In the genomic region with DNA sequence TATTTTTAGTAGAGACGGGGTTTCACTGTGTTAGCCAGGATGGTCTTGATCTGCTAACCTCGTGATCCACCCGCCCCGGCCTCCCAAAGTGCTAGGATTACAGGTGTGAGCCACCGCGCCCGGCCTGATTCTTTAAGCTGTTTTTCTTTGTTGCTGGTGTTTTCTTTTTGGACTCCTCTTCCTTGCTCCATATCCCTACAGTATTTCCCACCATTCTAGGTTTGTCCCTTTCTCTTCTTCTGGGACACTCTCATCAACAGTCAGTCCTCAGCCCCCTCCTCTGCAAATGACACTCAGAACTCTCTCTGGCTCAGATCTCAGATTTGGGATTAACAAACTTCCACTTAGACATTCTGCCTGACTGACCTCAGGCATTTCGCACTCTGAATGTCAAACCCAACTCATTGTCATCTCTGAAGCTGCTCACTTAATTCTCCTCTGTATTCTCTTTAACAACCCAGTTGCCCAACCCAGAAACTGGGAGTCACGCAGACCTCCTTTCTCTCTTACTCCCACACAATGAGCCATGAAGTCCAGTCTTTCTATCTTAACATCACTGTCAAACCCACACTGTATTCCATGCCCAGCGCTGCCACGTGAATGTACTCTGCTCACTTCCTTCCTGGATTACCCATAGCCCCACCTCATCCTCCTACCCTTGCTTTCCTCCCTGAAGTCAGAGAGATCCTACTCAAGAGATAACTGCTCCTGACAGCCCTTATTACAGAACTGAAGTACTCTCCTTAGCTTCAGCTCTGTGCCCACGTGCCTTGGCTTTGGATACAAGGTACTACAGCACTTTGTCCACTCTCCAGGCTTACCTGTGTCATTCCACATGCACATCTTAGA, we compare ENCODE assay signal across 1 cellular context.
TF ChIP-seq lines count a peak whose summit lies in the region.

No MANE protein-coding gene starts in this region.

TF ChIP-seq in K562, 482 proteins besides CTCF, POLR2A, EP300 and RAD21 (continued from another document and continues in another):
- TF ChIP-seq, protein P1, sequence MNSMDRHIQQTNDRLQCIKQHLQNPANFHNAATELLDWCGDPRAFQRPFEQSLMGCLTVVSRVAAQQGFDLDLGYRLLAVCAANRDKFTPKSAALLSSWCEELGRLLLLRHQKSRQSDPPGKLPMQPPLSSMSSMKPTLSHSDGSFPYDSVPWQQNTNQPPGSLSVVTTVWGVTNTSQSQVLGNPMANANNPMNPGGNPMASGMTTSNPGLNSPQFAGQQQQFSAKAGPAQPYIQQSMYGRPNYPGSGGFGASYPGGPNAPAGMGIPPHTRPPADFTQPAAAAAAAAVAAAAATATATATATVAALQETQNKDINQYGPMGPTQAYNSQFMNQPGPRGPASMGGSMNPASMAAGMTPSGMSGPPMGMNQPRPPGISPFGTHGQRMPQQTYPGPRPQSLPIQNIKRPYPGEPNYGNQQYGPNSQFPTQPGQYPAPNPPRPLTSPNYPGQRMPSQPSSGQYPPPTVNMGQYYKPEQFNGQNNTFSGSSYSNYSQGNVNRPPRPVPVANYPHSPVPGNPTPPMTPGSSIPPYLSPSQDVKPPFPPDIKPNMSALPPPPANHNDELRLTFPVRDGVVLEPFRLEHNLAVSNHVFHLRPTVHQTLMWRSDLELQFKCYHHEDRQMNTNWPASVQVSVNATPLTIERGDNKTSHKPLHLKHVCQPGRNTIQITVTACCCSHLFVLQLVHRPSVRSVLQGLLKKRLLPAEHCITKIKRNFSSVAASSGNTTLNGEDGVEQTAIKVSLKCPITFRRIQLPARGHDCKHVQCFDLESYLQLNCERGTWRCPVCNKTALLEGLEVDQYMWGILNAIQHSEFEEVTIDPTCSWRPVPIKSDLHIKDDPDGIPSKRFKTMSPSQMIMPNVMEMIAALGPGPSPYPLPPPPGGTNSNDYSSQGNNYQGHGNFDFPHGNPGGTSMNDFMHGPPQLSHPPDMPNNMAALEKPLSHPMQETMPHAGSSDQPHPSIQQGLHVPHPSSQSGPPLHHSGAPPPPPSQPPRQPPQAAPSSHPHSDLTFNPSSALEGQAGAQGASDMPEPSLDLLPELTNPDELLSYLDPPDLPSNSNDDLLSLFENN (IDR thresholded peaks at IDR 0.05; ENCODE audit: low read depth in 2 of 2, low read length in 2 of 2) = no peak
- TF ChIP-seq SUPT5H (IDR thresholded peaks at IDR 0.05) (peak; percentile 63; the same call in 1 of the 2 replicates), ZNF785 (CRISPR knock-in tag; IDR thresholded peaks at IDR 0.05) (no peak), ZNF311 (CRISPR knock-in tag; IDR thresholded peaks at IDR 0.05) (no peak), HMGN3 (IDR thresholded peaks at IDR 0.05; ENCODE audit: borderline replicate concordance, extremely low read depth, insufficient read length, low read depth, low read length) (no peak), SAP30 (IDR thresholded peaks at IDR 0.05; ENCODE audit: borderline replicate concordance, insufficient read depth, low read depth, low read length, poor library complexity, severe bottlenecking) (no peak), PHB2 (IDR thresholded peaks at IDR 0.05; ENCODE audit: low read depth) (no peak), MAZ (CRISPR knock-in tag; conservative IDR thresholded peaks at IDR 0.05 in 1 of 2, IDR thresholded peaks at IDR 0.05 in 1 of 2) (peak in 1 of 2 experiments; percentile 74; a peak in 2 of 4 replicates), ZNF408 (CRISPR knock-in tag; IDR thresholded peaks at IDR 0.05; ENCODE audit: low read depth) (no peak), NFIX (CRISPR knock-in tag; IDR thresholded peaks at IDR 0.05; ENCODE audit: low read depth) (no peak), ZNF76 (CRISPR knock-in tag; IDR thresholded peaks at IDR 0.05; ENCODE audit: borderline replicate concordance) (peak; percentile 90), ZNF224 (CRISPR knock-in tag; IDR thresholded peaks at IDR 0.05) (no peak), ZNF124 (CRISPR knock-in tag; IDR thresholded peaks at IDR 0.05) (no peak), CXXC5 (CRISPR knock-in tag; IDR thresholded peaks at IDR 0.05) (peak; percentile 77), PURB (CRISPR knock-in tag; IDR thresholded peaks at IDR 0.05; ENCODE audit: low read depth) (no peak), NFATC3 (IDR thresholded peaks at IDR 0.05) (no peak), POLR2AphosphoS2 (IDR thresholded peaks at IDR 0.05; ENCODE audit: low read length) (no peak), ARHGAP35 (IDR thresholded peaks at IDR 0.05; ENCODE audit: partially characterized antibody) (no peak), TAF7 (tag; IDR thresholded peaks at IDR 0.05) (no peak), POU5F1 (IDR thresholded peaks at IDR 0.05; ENCODE audit: borderline replicate concordance, low read depth, low read length, partially characterized antibody) (no peak), TCF7 (IDR thresholded peaks at IDR 0.05; ENCODE audit: borderline replicate concordance) (no peak), CREBBP (IDR thresholded peaks at IDR 0.05; ENCODE audit: low read depth, low read length) (peak; percentile 40), ZNF3 (CRISPR knock-in tag; IDR thresholded peaks at IDR 0.05) (no peak), ZNF134 (CRISPR knock-in tag; conservative IDR thresholded peaks at IDR 0.05) (peak; percentile 36; the same call in 1 of the 2 replicates), SAFB (IDR thresholded peaks at IDR 0.05; ENCODE audit: borderline replicate concordance, low read depth, low read length) (no peak), ZNF551 (CRISPR knock-in tag; IDR thresholded peaks at IDR 0.05) (no peak), NR2C1 (IDR thresholded peaks at IDR 0.05) (no peak), NR2C1 (tag; IDR thresholded peaks at IDR 0.05) (peak; percentile 34; the same call in 1 of the 2 replicates), KDM5B (IDR thresholded peaks at IDR 0.05; ENCODE audit: insufficient replicate concordance, low read depth, low read length) (peak; percentile 50), RCOR1 (IDR thresholded peaks at IDR 0.05; ENCODE audit: borderline replicate concordance in 1 of 2, low read depth in 2 of 2, low read length in 2 of 2) (no peak), GATA2 (CRISPR knock-in tag; IDR thresholded peaks at IDR 0.05) (no peak; the same call in 1 of the 2 replicates), SRSF9 (IDR thresholded peaks at IDR 0.05; ENCODE audit: borderline replicate concordance, low read depth, low read length) (no peak), TEAD4 (IDR thresholded peaks at IDR 0.05; ENCODE audit: low read length) (no peak), TEAD4 (CRISPR knock-in tag; IDR thresholded peaks at IDR 0.05; ENCODE audit: borderline replicate concordance) (no peak), CREM (IDR thresholded peaks at IDR 0.05; ENCODE audit: low read depth) (peak; percentile 47; the same call in 1 of the 2 replicates), TBL1XR1 (IDR thresholded peaks at IDR 0.05; ENCODE audit: low read length in 2 of 2) (0 out of 4 replicates have a peak, but pooled peaks of 1 of the 2 experiments have one; percentile 14), U2AF1 (optimal IDR thresholded peaks at IDR 0.05; ENCODE audit: low read depth, low read length) (no peak)
- TF ChIP-seq, protein P2, sequence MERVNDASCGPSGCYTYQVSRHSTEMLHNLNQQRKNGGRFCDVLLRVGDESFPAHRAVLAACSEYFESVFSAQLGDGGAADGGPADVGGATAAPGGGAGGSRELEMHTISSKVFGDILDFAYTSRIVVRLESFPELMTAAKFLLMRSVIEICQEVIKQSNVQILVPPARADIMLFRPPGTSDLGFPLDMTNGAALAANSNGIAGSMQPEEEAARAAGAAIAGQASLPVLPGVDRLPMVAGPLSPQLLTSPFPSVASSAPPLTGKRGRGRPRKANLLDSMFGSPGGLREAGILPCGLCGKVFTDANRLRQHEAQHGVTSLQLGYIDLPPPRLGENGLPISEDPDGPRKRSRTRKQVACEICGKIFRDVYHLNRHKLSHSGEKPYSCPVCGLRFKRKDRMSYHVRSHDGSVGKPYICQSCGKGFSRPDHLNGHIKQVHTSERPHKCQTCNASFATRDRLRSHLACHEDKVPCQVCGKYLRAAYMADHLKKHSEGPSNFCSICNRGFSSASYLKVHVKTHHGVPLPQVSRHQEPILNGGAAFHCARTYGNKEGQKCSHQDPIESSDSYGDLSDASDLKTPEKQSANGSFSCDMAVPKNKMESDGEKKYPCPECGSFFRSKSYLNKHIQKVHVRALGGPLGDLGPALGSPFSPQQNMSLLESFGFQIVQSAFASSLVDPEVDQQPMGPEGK (CRISPR knock-in tag; IDR thresholded peaks at IDR 0.05; ENCODE audit: borderline replicate concordance) = 0 out of 2 replicates have a peak, but pooled peaks have one; percentile 7
- TF ChIP-seq, protein P3, sequence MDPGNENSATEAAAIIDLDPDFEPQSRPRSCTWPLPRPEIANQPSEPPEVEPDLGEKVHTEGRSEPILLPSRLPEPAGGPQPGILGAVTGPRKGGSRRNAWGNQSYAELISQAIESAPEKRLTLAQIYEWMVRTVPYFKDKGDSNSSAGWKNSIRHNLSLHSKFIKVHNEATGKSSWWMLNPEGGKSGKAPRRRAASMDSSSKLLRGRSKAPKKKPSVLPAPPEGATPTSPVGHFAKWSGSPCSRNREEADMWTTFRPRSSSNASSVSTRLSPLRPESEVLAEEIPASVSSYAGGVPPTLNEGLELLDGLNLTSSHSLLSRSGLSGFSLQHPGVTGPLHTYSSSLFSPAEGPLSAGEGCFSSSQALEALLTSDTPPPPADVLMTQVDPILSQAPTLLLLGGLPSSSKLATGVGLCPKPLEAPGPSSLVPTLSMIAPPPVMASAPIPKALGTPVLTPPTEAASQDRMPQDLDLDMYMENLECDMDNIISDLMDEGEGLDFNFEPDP (CRISPR knock-in tag; IDR thresholded peaks at IDR 0.05) = no peak
- TF ChIP-seq, protein P4, sequence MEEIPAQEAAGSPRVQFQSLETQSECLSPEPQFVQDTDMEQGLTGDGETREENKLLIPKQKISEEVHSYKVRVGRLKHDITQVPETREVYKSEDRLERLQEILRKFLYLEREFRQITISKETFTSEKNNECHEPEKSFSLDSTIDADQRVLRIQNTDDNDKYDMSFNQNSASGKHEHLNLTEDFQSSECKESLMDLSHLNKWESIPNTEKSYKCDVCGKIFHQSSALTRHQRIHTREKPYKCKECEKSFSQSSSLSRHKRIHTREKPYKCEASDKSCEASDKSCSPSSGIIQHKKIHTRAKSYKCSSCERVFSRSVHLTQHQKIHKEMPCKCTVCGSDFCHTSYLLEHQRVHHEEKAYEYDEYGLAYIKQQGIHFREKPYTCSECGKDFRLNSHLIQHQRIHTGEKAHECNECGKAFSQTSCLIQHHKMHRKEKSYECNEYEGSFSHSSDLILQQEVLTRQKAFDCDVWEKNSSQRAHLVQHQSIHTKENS (CRISPR knock-in tag; IDR thresholded peaks at IDR 0.05) = no peak
- TF ChIP-seq, protein P5, sequence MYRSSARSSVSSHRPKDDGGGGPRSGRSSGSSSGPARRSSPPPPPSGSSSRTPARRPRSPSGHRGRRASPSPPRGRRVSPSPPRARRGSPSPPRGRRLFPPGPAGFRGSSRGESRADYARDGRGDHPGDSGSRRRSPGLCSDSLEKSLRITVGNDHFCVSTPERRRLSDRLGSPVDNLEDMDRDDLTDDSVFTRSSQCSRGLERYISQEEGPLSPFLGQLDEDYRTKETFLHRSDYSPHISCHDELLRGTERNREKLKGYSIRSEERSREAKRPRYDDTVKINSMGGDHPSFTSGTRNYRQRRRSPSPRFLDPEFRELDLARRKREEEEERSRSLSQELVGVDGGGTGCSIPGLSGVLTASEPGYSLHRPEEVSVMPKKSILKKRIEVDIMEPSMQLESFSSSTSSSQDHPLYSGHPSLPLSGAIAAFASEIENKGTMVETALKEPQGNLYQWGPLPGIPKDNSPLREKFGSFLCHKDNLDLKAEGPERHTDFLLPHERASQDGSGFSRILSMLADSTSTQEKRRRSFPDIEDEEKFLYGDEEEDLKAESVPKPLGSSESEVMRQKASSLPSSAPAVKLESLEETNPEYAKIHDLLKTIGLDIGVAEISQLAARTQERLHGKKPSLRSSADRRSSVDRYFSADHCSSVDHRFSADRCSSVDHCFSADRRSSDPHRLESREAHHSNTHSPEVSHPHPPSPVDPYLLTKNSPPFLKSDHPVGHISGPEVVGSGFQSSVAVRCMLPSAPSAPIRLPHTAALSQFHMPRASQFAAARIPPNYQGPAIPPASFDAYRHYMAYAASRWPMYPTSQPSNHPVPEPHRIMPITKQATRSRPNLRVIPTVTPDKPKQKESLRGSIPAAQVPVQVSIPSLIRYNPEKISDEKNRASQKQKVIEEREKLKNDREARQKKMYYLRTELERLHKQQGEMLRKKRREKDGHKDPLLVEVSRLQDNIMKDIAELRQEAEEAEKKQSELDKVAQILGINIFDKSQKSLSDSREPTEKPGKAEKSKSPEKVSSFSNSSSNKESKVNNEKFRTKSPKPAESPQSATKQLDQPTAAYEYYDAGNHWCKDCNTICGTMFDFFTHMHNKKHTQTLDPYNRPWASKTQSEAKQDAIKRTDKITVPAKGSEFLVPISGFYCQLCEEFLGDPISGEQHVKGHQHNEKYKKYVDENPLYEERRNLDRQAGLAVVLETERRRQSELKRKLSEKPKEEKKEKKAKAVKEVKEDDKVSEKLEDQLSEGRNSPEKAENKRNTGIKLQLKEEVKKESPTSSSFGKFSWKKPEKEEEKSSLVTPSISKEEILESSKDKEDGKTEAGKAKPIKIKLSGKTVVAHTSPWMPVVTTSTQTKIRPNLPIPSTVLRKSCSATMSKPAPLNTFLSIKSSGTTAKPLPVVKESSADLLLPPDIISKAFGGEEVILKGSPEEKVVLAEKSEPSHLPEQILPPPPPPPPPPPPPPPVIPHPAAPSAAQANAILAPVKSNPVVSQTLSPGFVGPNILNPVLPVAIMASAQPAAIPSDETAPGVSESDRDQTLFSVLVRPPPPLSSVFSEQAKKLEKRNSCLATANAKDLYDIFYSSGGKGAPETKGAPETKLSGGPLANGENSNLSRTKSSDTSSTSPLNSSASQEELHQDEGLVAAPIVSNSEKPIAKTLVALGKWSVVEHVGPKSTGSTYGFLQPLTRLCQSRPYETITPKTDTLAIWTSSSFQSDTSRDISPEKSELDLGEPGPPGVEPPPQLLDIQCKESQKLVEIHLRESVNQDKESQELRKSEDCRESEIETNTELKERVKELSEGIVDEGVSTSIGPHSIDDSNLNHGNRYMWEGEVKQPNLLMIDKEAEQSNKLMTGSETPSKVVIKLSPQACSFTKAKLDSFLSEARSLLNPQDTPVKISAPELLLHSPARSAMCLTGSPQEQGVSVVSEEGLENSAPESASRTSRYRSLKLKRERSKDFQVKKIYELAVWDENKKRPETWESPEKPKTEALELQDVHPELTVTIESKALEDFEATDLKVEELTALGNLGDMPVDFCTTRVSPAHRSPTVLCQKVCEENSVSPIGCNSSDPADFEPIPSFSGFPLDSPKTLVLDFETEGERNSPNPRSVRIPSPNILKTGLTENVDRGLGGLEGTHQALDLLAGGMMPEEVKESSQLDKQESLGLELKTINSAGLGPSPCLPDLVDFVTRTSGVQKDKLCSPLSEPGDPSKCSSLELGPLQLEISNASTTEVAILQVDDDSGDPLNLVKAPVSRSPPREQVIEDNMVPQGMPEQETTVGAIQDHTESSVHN (IDR thresholded peaks at IDR 0.05; ENCODE audit: borderline replicate concordance in 1 of 2, low read depth in 1 of 2) = no peak
